9 cellular contexts compared by ENCODE assay signal in the genomic region with DNA sequence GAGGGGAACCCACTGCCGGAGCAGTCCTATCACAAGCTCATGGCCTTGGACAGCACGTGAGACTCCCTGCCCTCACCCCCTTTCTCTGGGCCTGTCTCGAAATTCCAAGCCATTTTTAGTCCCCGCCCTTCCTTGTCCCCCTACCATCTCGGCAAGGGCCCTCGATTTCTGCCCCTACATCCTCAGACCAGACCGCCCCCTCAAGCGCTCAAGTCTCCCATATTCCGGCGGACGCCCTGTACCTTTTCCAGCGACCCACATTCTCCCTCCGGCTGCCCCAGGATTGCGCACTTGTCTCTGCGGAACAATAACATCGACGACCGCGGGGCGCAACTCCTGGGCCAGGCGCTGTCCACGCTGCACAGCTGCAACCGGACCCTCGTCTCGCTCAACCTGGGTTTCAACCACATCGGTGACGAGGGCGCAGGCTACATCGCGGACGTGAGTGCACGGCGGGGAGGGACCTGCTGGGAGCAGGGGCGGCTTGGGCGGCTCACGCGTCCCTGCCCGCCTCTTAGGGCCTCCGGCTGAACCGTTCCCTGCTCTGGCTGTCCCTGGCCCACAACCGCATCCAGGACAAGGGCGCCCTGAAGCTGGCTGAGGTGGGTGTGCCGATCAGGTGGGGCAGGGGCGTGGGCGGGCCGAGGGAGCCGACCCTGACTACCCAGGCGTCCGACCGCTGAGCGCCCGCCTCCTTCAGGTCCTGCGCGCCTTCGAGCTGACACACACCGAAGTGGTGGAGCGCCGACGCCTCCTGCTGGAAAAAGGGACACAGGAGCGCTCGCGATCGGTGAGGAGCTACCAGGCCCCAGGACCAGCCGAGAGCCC. TPM values are rescaled to one million over a fixed set of nuclear protein-coding genes. Genes with fewer than 3 reads are reported as not detected.
DNase-seq lines count a peak whose midpoint lies in the region; ATAC-seq and TF ChIP-seq lines count a peak whose summit lies in the region.
"Had no signal": no experiment of that assay in that cellular context is flagged by ENCODE, and none has a peak within 500 bp of the region (broad histone marks: within the 10 kb centered on the region; RNA-seq: fewer than 3 reads in every experiment).

No MANE protein-coding gene starts in this region.

- no peak overlapping the region for H3K27ac Mint-ChIP-seq in T-helper 17 cell

- H3K4me1 Mint-ChIP-seq in T-helper 17 cell, result peaks cover 34% of the 10 kb centered on the region

- no peak overlapping the region for H3K27ac ChIP-seq in ascending aorta
- no peak overlapping the region for H3K27ac ChIP-seq in iPS DF 6.9 (ENCODE audit: low read length)

- WGBS in iPS DF 6.9 (ENCODE audit: insufficient coverage, insufficient read length), result no CpG with 5 or more reads among the region's 64 CpGs

- H3K36me3 Mint-ChIP-seq in T-helper 17 cell (ENCODE audit: low read depth), result peaks cover 15% of the 10 kb centered on the region

- H3K4me3 ChIP-seq in ascending aorta, result peak overlapping the region; percentile 39 to 53
- H3K4me3 ChIP-seq in iPS DF 6.9 (ENCODE audit: low read length), result peak overlapping the region; percentile 35; the same call in 1 of the 2 replicates

- peak; percentile 79 for ATAC-seq in T-helper 17 cell
- ATAC-seq in GM21717 (IDR thresholded peaks at IDR 0.05; ENCODE audit: unreplicated experiment), result no peak
- no peak for ATAC-seq in HG02642 (IDR thresholded peaks at IDR 0.05; ENCODE audit: poor library complexity, unreplicated experiment)

- H3K4me1 ChIP-seq in ascending aorta (peaks cover 4 to 15% of the 10 kb centered on the region in 2 donors), iPS DF 6.9 (ENCODE audit: control insufficient read depth, insufficient read depth, low read length) (peaks cover 4% of the 10 kb centered on the region)

- H3K9me3 ChIP-seq in T-helper 17 cell (ENCODE audit: control insufficient read depth, low read length, poor library complexity, severe bottlenecking), result no peaks in the 10 kb centered on the region
- H3K9me3 ChIP-seq in ascending aorta, result no peaks in the 10 kb centered on the region
- H3K9me3 ChIP-seq in iPS DF 6.9 (ENCODE audit: control insufficient read depth, insufficient read depth, low read length), result no peaks in the 10 kb centered on the region

- no peaks in the 10 kb centered on the region for H3K36me3 ChIP-seq in ascending aorta
- H3K36me3 ChIP-seq in iPS DF 6.9 (ENCODE audit: control insufficient read depth, insufficient read depth, low read length), result no peaks in the 10 kb centered on the region

- peak overlapping the region; percentile 77 for H3K4me3 Mint-ChIP-seq in T-helper 17 cell

- peak; percentile 50 to 63 (median 50) for TF ChIP-seq CTCF in ascending aorta (IDR thresholded peaks at IDR 0.05)

- DNase-seq in GDM1 (lab: John Stamatoyannopoulos, UW) (peak; percentile 64), NAMALWA (ENCODE audit: low spot score) (peak; percentile 44), T-helper 17 cell (peak; percentile 46 to 47 (median 47)), ascending aorta (ENCODE audit: low spot score in 2 of 2) (peak in 1 of 2 donors; percentile 76), iPS DF 6.9 (ENCODE audit: low read depth, low spot score) (no peak)
- DNase-seq in stimulated activated CD4-positive, alpha-beta T cell treated with anti-CD3 and anti-CD28 coated beads, Interleukin-12 subunit alpha, Interleukin-12 subunit beta, amount 100 ng/mL, for 24 hours (ENCODE audit: low read depth in 2 of 2), result peak; percentile 27 to 70

- intact Hi-C loops in ascending aorta (cut with DNase I), result no loop called here

- H3K27me3 Mint-ChIP-seq in T-helper 17 cell, result peaks cover 88% of the 10 kb centered on the region

- H3K27me3 ChIP-seq in ascending aorta (peaks cover 32% of the 10 kb centered on the region), iPS DF 6.9 (ENCODE audit: control insufficient read depth, insufficient read depth, low read length) (peaks cover 52% of the 10 kb centered on the region)

RNA-seq across cellular contexts. Expression of a gene that starts 7.0 kb away (rescaled TPM):
- total RNA-seq in T-helper 17 cell (not detected), ascending aorta (not detected)
- total RNA-seq: mononuclear cell had no signal

RNA-seq across cellular contexts. Expression of a gene that starts 33.9 kb away (rescaled TPM):
- total RNA-seq in T-helper 17 cell, result 10 to 100 TPM in 1 of 2 donors, under 1 TPM in 1; 0.42 to 17.7 TPM
- 39.8 TPM for total RNA-seq in ascending aorta
